ENCODE assay signal across 33 cellular contexts in the genomic region with DNA sequence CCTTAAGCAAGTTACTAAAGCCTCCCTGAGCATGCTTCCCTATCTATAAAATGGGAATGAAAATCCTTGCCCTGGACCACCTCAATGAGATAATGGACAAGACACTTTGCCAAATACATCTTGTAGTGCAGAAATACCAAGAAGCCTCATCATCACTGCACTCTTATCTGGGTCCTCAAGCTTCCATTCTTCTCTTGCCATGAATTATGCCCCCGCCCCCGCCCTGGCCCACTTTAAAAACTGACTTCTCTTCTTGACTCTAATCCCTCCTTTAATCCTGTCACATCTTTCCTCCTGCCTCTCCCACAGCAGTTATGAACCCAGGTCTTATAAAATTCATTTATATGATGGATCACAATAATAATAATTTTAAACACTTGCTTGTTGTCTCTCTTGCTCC.
"Had no signal": no experiment of that assay in that cellular context is flagged by ENCODE, and none has a peak within 500 bp of the region (broad histone marks: within the 10 kb centered on the region; RNA-seq: fewer than 3 reads in every experiment).

No MANE protein-coding gene starts in this region.

- ATAC-seq: activated naive CD8-positive, alpha-beta T cell treated with anti-CD3 and anti-CD28 coated beads, Interleukin-2, amount 50 U/mL, for 24 hours; activated T-cell treated with anti-CD3 and anti-CD28 coated beads, Interleukin-2, amount 50 U/mL, for 72 hours; esophagus mucosa; T-helper 17 cell; WTC11 had no signal

- H3K36me3 Mint-ChIP-seq: activated naive CD8-positive, alpha-beta T cell treated with anti-CD3 and anti-CD28 coated beads for 36 hours; WTC11 had no signal

- H3K4me3 Mint-ChIP-seq: activated CD4-positive, alpha-beta memory T cell treated with anti-CD3 and anti-CD28 coated beads, Interleukin-2, amount 10 ng/mL, durations not matched to agents 7 days and 5 days; activated CD4-positive, alpha-beta T cell treated with anti-CD3 and anti-CD28 coated beads, Interleukin-2, amount 10 ng/mL, durations not matched to agents 7 days and 5 days; activated naive CD8-positive, alpha-beta T cell treated with anti-CD3 and anti-CD28 coated beads for 36 hours; activated naive CD8-positive, alpha-beta T cell treated with anti-CD3 and anti-CD28 coated beads, Interleukin-2, amount 50 U/mL, for 24 hours; activated T-cell treated with anti-CD3 and anti-CD28 coated beads, Interleukin-2, amount 50 U/mL, for 24 hours; activated T-cell treated with anti-CD3 and anti-CD28 coated beads, Interleukin-2, amount 50 U/mL, for 72 hours; central memory CD8-positive, alpha-beta T cell; dendritic cell treated with granulocyte-macrophage colony-stimulating factor and Interleukin-4, amounts not matched to agents 40 ng/mL and 50 ng/mL, for 4 days; endodermal cell; T-helper 17 cell; T-helper 2 cell treated with Interferon-gamma antibody and Interleukin-4, amounts not matched to agents 5 μg/mL and 100 μg/mL, for 36 hours; WTC11 had no signal

- H3K36me3 ChIP-seq: adrenal gland, brain microvascular endothelial cell had no signal

- H3K27ac Mint-ChIP-seq: activated CD4-positive, alpha-beta memory T cell treated with anti-CD3 and anti-CD28 coated beads, Interleukin-2, amount 10 ng/mL, durations not matched to agents 7 days and 5 days; activated CD4-positive, alpha-beta T cell treated with anti-CD3 and anti-CD28 coated beads, Interleukin-2, amount 10 ng/mL, durations not matched to agents 7 days and 5 days; activated naive CD8-positive, alpha-beta T cell treated with anti-CD3 and anti-CD28 coated beads for 36 hours; activated naive CD8-positive, alpha-beta T cell treated with anti-CD3 and anti-CD28 coated beads, Interleukin-2, amount 50 U/mL, for 24 hours; activated T-cell treated with anti-CD3 and anti-CD28 coated beads, Interleukin-2, amount 50 U/mL, for 24 hours; activated T-cell treated with anti-CD3 and anti-CD28 coated beads, Interleukin-2, amount 50 U/mL, for 72 hours; dendritic cell treated with granulocyte-macrophage colony-stimulating factor and Interleukin-4, amounts not matched to agents 40 ng/mL and 50 ng/mL, for 4 days; endodermal cell; T-helper 17 cell; T-helper 2 cell treated with Interferon-gamma antibody and Interleukin-4, amounts not matched to agents 5 μg/mL and 100 μg/mL, for 36 hours; WTC11 had no signal

- H3K27ac ChIP-seq: adrenal gland, brain microvascular endothelial cell, coronary artery, dorsolateral prefrontal cortex had no signal

- FAIRE-seq: astrocyte, bronchial epithelial cell, frontal cortex had no signal

- H3K9me3 ChIP-seq: adrenal gland had no signal

- H3K27me3 Mint-ChIP-seq: dendritic cell treated with granulocyte-macrophage colony-stimulating factor and Interleukin-4, amounts not matched to agents 40 ng/mL and 50 ng/mL, for 4 days had no signal

- H3K4me3 ChIP-seq: adrenal gland, coronary artery, dorsolateral prefrontal cortex had no signal

- DNase-seq: activated CD4-positive, alpha-beta memory T cell treated with anti-CD3 and anti-CD28 coated beads, Interleukin-2, amount 10 ng/mL, durations not matched to agents 7 days and 5 days; activated CD4-positive, alpha-beta T cell treated with anti-CD3 and anti-CD28 coated beads for 1 hour; activated CD4-positive, alpha-beta T cell treated with anti-CD3 and anti-CD28 coated beads for 4 hours; activated CD4-positive, alpha-beta T cell treated with anti-CD3 and anti-CD28 coated beads, Interleukin-2, amount 10 ng/mL, durations not matched to agents 7 days and 5 days; activated CD4-positive, alpha-beta T cell treated with anti-CD3 and anti-CD28 coated beads, Interleukin-2, amount 50 U/mL, for 4 hours; activated CD8-positive, alpha-beta memory T cell treated with anti-CD3 and anti-CD28 coated beads, Interleukin-2, amount 50 U/mL, for 48 hours; activated gamma-delta T cell; activated naive CD4-positive, alpha-beta T cell treated with anti-CD3 and anti-CD28 coated beads, Interleukin-2, amount 50 U/mL, for 16 hours; activated naive CD4-positive, alpha-beta T cell treated with Interleukin-2 at 50 U/mL for 16 hours; activated naive CD8-positive, alpha-beta T cell treated with anti-CD3 and anti-CD28 coated beads for 36 hours; activated naive CD8-positive, alpha-beta T cell treated with anti-CD3 and anti-CD28 coated beads, Interleukin-2, amount 50 U/mL, for 24 hours; activated T-cell treated with anti-CD3 and anti-CD28 coated beads for 4 hours; activated T-cell treated with anti-CD3 and anti-CD28 coated beads, Interleukin-2, amount 50 U/mL, for 24 hours; activated T-cell treated with anti-CD3 and anti-CD28 coated beads, Interleukin-2, amount 50 U/mL, for 72 hours; adrenal gland; brain microvascular endothelial cell; dorsolateral prefrontal cortex; effector memory CD4-positive, alpha-beta T cell; endodermal cell; foreskin fibroblast; head of caudate nucleus; T-helper 1 cell; T-helper 17 cell; T1000 had no signal

- H3K4me1 Mint-ChIP-seq: activated CD4-positive, alpha-beta memory T cell treated with anti-CD3 and anti-CD28 coated beads, Interleukin-2, amount 10 ng/mL, durations not matched to agents 7 days and 5 days; activated CD4-positive, alpha-beta T cell treated with anti-CD3 and anti-CD28 coated beads, Interleukin-2, amount 10 ng/mL, durations not matched to agents 7 days and 5 days; activated naive CD8-positive, alpha-beta T cell treated with anti-CD3 and anti-CD28 coated beads for 36 hours; activated naive CD8-positive, alpha-beta T cell treated with anti-CD3 and anti-CD28 coated beads, Interleukin-2, amount 50 U/mL, for 24 hours; central memory CD8-positive, alpha-beta T cell; T-helper 17 cell had no signal

- H3K9me3 Mint-ChIP-seq: activated CD4-positive, alpha-beta memory T cell treated with anti-CD3 and anti-CD28 coated beads, Interleukin-2, amount 10 ng/mL, durations not matched to agents 7 days and 5 days; activated CD4-positive, alpha-beta T cell treated with anti-CD3 and anti-CD28 coated beads, Interleukin-2, amount 10 ng/mL, durations not matched to agents 7 days and 5 days; activated naive CD8-positive, alpha-beta T cell treated with anti-CD3 and anti-CD28 coated beads for 36 hours; activated naive CD8-positive, alpha-beta T cell treated with anti-CD3 and anti-CD28 coated beads, Interleukin-2, amount 50 U/mL, for 24 hours; activated T-cell treated with anti-CD3 and anti-CD28 coated beads, Interleukin-2, amount 50 U/mL, for 24 hours; activated T-cell treated with anti-CD3 and anti-CD28 coated beads, Interleukin-2, amount 50 U/mL, for 72 hours; central memory CD8-positive, alpha-beta T cell; dendritic cell treated with granulocyte-macrophage colony-stimulating factor and Interleukin-4, amounts not matched to agents 40 ng/mL and 50 ng/mL, for 4 days; endodermal cell; T-helper 2 cell treated with Interferon-gamma antibody and Interleukin-4, amounts not matched to agents 5 μg/mL and 100 μg/mL, for 36 hours; WTC11 had no signal

- H3K27me3 ChIP-seq: adrenal gland, brain microvascular endothelial cell, dorsolateral prefrontal cortex had no signal
